1 cellular context compared by ENCODE assay signal in the genomic region with DNA sequence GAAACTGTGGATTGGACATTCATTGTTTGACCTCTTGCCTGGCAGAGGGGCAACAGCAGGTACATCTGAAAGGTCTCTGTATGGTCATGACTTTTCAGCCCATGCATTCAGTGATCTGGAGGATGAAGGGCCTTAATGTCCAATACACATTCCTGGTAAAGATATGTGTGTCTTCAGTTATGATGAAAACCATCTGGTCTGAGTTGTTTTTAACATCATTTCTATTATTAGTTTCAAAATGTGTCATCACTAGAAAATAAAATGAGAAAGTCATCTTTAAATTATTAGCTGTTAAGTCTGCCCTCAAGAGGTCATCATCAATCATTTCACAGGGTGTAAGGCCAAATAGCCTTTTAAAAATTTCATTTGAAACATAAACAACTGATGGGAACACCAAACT.
TF ChIP-seq lines count a peak whose summit lies in the region.

No MANE protein-coding gene starts in this region.

TF ChIP-seq in IMR-90, 13 proteins besides CTCF, POLR2A, EP300 and RAD21:
- TF ChIP-seq RCOR1 (IDR thresholded peaks at IDR 0.05; ENCODE audit: insufficient replicate concordance, low read length): no peak
- TF ChIP-seq NFE2L2 (IDR thresholded peaks at IDR 0.05; ENCODE audit: low read depth, low read length): no peak
- no peak for TF ChIP-seq CHD1 (IDR thresholded peaks at IDR 0.05; ENCODE audit: low read depth, low read length)
- TF ChIP-seq, protein P1, sequence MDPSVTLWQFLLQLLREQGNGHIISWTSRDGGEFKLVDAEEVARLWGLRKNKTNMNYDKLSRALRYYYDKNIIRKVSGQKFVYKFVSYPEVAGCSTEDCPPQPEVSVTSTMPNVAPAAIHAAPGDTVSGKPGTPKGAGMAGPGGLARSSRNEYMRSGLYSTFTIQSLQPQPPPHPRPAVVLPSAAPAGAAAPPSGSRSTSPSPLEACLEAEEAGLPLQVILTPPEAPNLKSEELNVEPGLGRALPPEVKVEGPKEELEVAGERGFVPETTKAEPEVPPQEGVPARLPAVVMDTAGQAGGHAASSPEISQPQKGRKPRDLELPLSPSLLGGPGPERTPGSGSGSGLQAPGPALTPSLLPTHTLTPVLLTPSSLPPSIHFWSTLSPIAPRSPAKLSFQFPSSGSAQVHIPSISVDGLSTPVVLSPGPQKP (IDR thresholded peaks at IDR 0.05; ENCODE audit: borderline replicate concordance, low read depth, low read length): no peak
- TF ChIP-seq MXI1 (IDR thresholded peaks at IDR 0.05; ENCODE audit: borderline replicate concordance, low read depth, low read length): no peak
- no peak for TF ChIP-seq MAZ (IDR thresholded peaks at IDR 0.05; ENCODE audit: borderline replicate concordance, low read depth, low read length)
- TF ChIP-seq FOS (IDR thresholded peaks at IDR 0.05; ENCODE audit: low read depth, low read length): no peak
- TF ChIP-seq CEBPB (IDR thresholded peaks at IDR 0.05; ENCODE audit: low read depth, low read length): no peak
- no peak for TF ChIP-seq SMC3 (IDR thresholded peaks at IDR 0.05; ENCODE audit: low read depth, low read length)
